14 cellular contexts compared by ENCODE assay signal in genomic region chr6:28736121-28736520, GRCh38.
"Had no signal": no experiment of that assay in that cellular context is flagged by ENCODE, and none has a peak within 500 bp of the region (broad histone marks: within the 10 kb centered on the region; RNA-seq: fewer than 3 reads in every experiment).

No MANE protein-coding gene starts in this region.

- DNase-seq: activated B cell treated with CpG ODN at 0.5 μM for 24 hours; activated CD4-positive, alpha-beta T cell treated with anti-CD3 and anti-CD28 coated beads, Interleukin-2, amount 10 ng/mL, durations not matched to agents 24 days and 14 days; activated CD8-positive, alpha-beta memory T cell treated with anti-CD3 and anti-CD28 coated beads for 24 hours; activated naive CD4-positive, alpha-beta T cell treated with anti-CD3 and anti-CD28 coated beads, Interleukin-2, amount 50 U/mL, for 16 hours; activated T-cell treated with anti-CD3 and anti-CD28 coated beads for 4 hours; amniotic stem cell; effector memory CD8-positive, alpha-beta T cell; erythroblast; retina had no signal

- H2AFZ ChIP-seq: hepatocyte had no signal

- H3K36me3 ChIP-seq: neutrophil had no signal

- H3K4me3 ChIP-seq: hepatocyte had no signal

- H3K4me2 ChIP-seq: hepatocyte had no signal

- H3K27ac Mint-ChIP-seq: activated B cell treated with CpG ODN at 0.5 μM for 24 hours; activated CD4-positive, alpha-beta T cell treated with anti-CD3 and anti-CD28 coated beads, Interleukin-2, amount 10 ng/mL, durations not matched to agents 24 days and 14 days; brain; effector memory CD8-positive, alpha-beta T cell; mesothelial cell of epicardium had no signal

- H3K4me1 Mint-ChIP-seq: activated B cell treated with CpG ODN at 0.5 μM for 24 hours, mesothelial cell of epicardium had no signal

- H3K79me2 ChIP-seq: hepatocyte had no signal

- FAIRE-seq: urothelium cell line had no signal

- ATAC-seq: effector memory CD8-positive, alpha-beta T cell had no signal

- H3K4me3 Mint-ChIP-seq: activated B cell treated with CpG ODN at 0.5 μM for 24 hours; activated CD4-positive, alpha-beta T cell treated with anti-CD3 and anti-CD28 coated beads, Interleukin-2, amount 10 ng/mL, durations not matched to agents 24 days and 14 days; effector memory CD8-positive, alpha-beta T cell; mesothelial cell of epicardium had no signal

- H3K36me3 Mint-ChIP-seq: brain had no signal

- H3K27ac ChIP-seq: hepatocyte, neutrophil had no signal
